ENCODE assay signal across 11 cellular contexts in the genomic region with DNA sequence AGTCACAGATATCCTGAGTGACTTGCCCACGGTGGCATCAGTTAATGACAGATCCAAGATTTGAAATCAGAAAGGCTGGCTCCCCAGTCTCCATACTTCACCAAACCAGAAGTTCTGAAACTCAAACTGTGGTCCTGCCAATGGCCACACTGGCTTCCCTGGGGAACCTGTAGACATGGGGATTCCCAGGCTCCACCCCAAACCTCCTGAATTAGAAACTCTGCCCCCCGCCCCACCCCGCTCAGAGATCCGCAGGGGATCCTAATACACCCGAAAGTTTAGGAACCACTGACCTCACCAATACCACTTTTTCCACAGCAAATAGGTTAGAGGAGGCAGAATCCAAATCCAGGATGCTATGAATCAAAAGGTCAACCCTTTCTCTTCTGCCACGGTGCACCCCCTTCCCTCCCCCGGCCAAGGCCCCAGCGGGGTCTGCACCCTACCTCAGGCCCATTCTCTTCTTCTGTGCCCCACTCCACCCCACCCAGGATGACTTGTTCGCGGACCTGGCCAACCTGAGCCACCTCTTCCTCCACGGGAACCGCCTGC. TPM values are rescaled to one million over a fixed set of nuclear protein-coding genes. Genes with fewer than 3 reads are reported as not detected.
DNase-seq lines count a peak whose midpoint lies in the region; ATAC-seq, FAIRE-seq and TF ChIP-seq lines count a peak whose summit lies in the region.
"Had no signal": no experiment of that assay in that cellular context is flagged by ENCODE, and none has a peak within 500 bp of the region (broad histone marks: within the 10 kb centered on the region; RNA-seq: fewer than 3 reads in every experiment).

No MANE protein-coding gene starts in this region.

- H3K4me1 Mint-ChIP-seq in naive B cell = peaks cover 32 to 43% (median 34%) of the 10 kb centered on the region in 3 donors

- TF ChIP-seq CTCF in astrocyte of the cerebellum (IDR thresholded peaks at IDR 0.05; ENCODE audit: low read depth, low read length, missing control alignments) = no peak
- TF ChIP-seq CTCF in D721Med (IDR thresholded peaks at IDR 0.05; ENCODE audit: insufficient read depth, missing control alignments) = no peak

- H3K4me3 ChIP-seq in BLaER1 = peak overlapping the region; percentile 69
- H3K4me3 ChIP-seq in H7 (ENCODE audit: insufficient read depth, low read depth, low read length) = peak overlapping the region; percentile 46
- H3K4me3 ChIP-seq in astrocyte of the cerebellum (ENCODE audit: low read depth, low read length) = peak overlapping the region; percentile 18

- in situ Hi-C loops in astrocyte of the cerebellum (cut with HindIII; ENCODE audit: low sequenced_read_pairs) = no loop called here

- H3K4me2 ChIP-seq in BLaER1 = peak overlapping the region; percentile 100

- no peaks in the 10 kb centered on the region for H3K36me3 Mint-ChIP-seq in naive B cell

- H3K9me3 Mint-ChIP-seq in naive B cell = no peaks in the 10 kb centered on the region

- H3K27me3 ChIP-seq in BLaER1 (peaks cover 9% of the 10 kb centered on the region; the same call in 1 of the 2 replicates), H7 (ENCODE audit: control insufficient read depth, insufficient read depth, low read length) (peaks cover 53% of the 10 kb centered on the region)

- peak overlapping the region; percentile 76 to 94 (median 84) for H3K4me3 Mint-ChIP-seq in naive B cell

- H3K9me3 ChIP-seq in BLaER1 = no peaks in the 10 kb centered on the region

- FAIRE-seq in D721Med (lab: Jason Lieb, UNC) = no peak
- FAIRE-seq: TTC549 had no signal

- H3K27ac Mint-ChIP-seq in naive B cell = peak overlapping the region in 1 of 6 donors; percentile 47

- DNase-seq in H7 = peak; percentile 65
- no peak for DNase-seq in astrocyte of the cerebellum (ENCODE audit: low read depth)
- DNase-seq in naive B cell = no peak
- no peak for DNase-seq in activated effector memory CD4-positive, alpha-beta T cell treated with Interleukin-2 at 50 U/mL for 16 hours
- DNase-seq in D721Med (ENCODE audit: insufficient read length, low spot score) = no peak
- no peak for DNase-seq in GOT3 (lab: John Stamatoyannopoulos, UW)

- H3K36me3 ChIP-seq in BLaER1 (peaks cover 15% of the 10 kb centered on the region), H7 (replicated peaks; ENCODE audit: control insufficient read depth, insufficient read depth, low read length) (no peaks in the 10 kb centered on the region)

- peaks cover 78% of the 10 kb centered on the region for H3K4me1 ChIP-seq in BLaER1

- H3K27ac ChIP-seq in BLaER1 = peak overlapping the region; percentile 91
- H3K27ac ChIP-seq: epithelial cell of prostate had no signal

- no peak for ATAC-seq in naive B cell (ENCODE audit: low read depth in 2 of 2)
- ATAC-seq in GM19023 (IDR thresholded peaks at IDR 0.05; ENCODE audit: unreplicated experiment) = no peak

- peak overlapping the region; percentile 86 for H3K9ac ChIP-seq in BLaER1

- H4K20me1 ChIP-seq in BLaER1 = no peaks in the 10 kb centered on the region

- H3K27me3 Mint-ChIP-seq in naive B cell = peaks cover 0 to 17% (median 8%) of the 10 kb centered on the region in 3 donors

RNA-seq across cellular contexts. Expression of a gene that starts 15.4 kb away (rescaled TPM):
- 3.1 and 3.4 TPM in 2 replicates for total RNA-seq in H7 (2014; rRNA removed; shearing (Covaris generic))
- polyA plus RNA-seq in naive B cell (ENCODE audit: low read depth in 6 of 6) = under 1 TPM in 1 of 6 donors, not detected in 5; 0.12 TPM

RNA-seq across cellular contexts. Expression of a gene that starts 39.8 kb away (rescaled TPM):
- total RNA-seq in H7 (2014; rRNA removed; shearing (Covaris generic)) = 30.7 and 33.1 TPM in 2 replicates
- 10 to 100 TPM in 1 of 6 donors, 1 to 10 TPM in 5; 3.2 to 10.9 (median 4.6) TPM for polyA plus RNA-seq in naive B cell (ENCODE audit: low read depth in 6 of 6)

RNA-seq across cellular contexts. Expression of a gene that starts 48.8 kb away (rescaled TPM):
- 9.7 and 16.4 TPM in 2 replicates for total RNA-seq in H7 (2014; rRNA removed; shearing (Covaris generic))
- 10 to 100 TPM; 14.5 to 20.8 (median 17.5) TPM for polyA plus RNA-seq in naive B cell (ENCODE audit: low read depth in 6 of 6)
- total RNA-seq: HT-29 had no signal

RNA-seq across cellular contexts. Expression of a gene that starts 54.8 kb away (rescaled TPM):
- 58.6 and 73.3 TPM in 2 replicates for total RNA-seq in H7 (2014; rRNA removed; shearing (Covaris generic))
- 100 to 1,000 TPM in 1 of 6 donors, 10 to 100 TPM in 5; 64.9 to 105 (median 79.9) TPM for polyA plus RNA-seq in naive B cell (ENCODE audit: low read depth in 6 of 6)

Comparison
In these comparisons a context has a peak if more than half of its experiments do, and no peak if none do; other contexts are left out.
1. H3K4me3 ChIP-seq: peak in every context shown above with its lines; median percentile 69 in BLaER1; 46 in H7; 18 in astrocyte of the cerebellum.